In the genomic region with DNA sequence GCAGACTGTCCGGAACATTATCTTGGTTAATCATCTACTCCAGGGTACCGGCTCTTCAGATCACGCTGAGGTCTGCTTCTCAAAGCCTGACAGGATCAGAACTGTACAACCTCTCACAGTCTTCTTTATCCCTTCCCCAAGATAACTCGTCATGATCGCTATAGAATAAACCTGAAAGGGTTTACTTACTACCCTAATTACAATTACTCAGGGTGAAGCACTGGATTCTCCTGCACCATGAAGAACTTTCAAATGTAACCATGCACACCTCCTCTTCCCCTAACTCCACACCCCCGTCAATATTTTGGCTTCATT, we compare ENCODE assay signal across 15 cellular contexts. TPM values are rescaled to one million over a fixed set of nuclear protein-coding genes. Genes with fewer than 3 reads are reported as not detected.
DNase-seq lines count a peak whose midpoint lies in the region; ATAC-seq, FAIRE-seq and TF ChIP-seq lines count a peak whose summit lies in the region.
"Had no signal": no experiment of that assay in that cellular context is flagged by ENCODE, and none has a peak within 500 bp of the region (broad histone marks: within the 10 kb centered on the region; RNA-seq: fewer than 3 reads in every experiment).

No MANE protein-coding gene starts in this region.

- no peaks in the 10 kb centered on the region for H3K27me3 Mint-ChIP-seq in CD8-positive, alpha-beta memory T cell

- no peak overlapping the region for H3K4me3 ChIP-seq in CD8-positive, alpha-beta memory T cell (ENCODE audit: low read length)
- H3K4me3 ChIP-seq in K562 (no peak overlapping the region), prostate gland (no peak overlapping the region)
- H3K4me3 ChIP-seq: tibial nerve had no signal

- peaks cover 5% of the 10 kb centered on the region for H4K20me1 ChIP-seq in K562 (replicated peaks; ENCODE audit: control insufficient read depth, insufficient read depth, low read length)

- no peak for TF ChIP-seq EP300 in K562 (IDR thresholded peaks at IDR 0.05; ENCODE audit: low read length)

- H3K27ac ChIP-seq in CD8-positive, alpha-beta memory T cell (ENCODE audit: low read depth, low read length), result no peak overlapping the region
- H3K27ac ChIP-seq in K562 (ENCODE audit: extremely low read depth, low read depth, low read length) (no peak overlapping the region), prostate gland (peak overlapping the region; percentile 1 to 48)

- H3K36me3 ChIP-seq in CD8-positive, alpha-beta memory T cell (ENCODE audit: insufficient read depth, low read length), result no peaks in the 10 kb centered on the region
- H3K36me3 ChIP-seq in K562 (ENCODE audit: control insufficient read depth, insufficient read depth, low read length) (no peaks in the 10 kb centered on the region; the same call in 2 of the 3 replicates), prostate gland (no peaks in the 10 kb centered on the region)
- H3K36me3 ChIP-seq: tibial nerve had no signal

- H3K27me3 ChIP-seq in CD8-positive, alpha-beta memory T cell (ENCODE audit: insufficient read depth, low read length, poor library complexity, severe bottlenecking), result no peaks in the 10 kb centered on the region
- H3K27me3 ChIP-seq in K562 (ENCODE audit: control insufficient read depth in 2 of 2, insufficient read depth in 2 of 2, low read length in 2 of 2) (no peaks in the 10 kb centered on the region), prostate gland (replicated peaks; ENCODE audit: insufficient read depth) (no peaks in the 10 kb centered on the region)
- H3K27me3 ChIP-seq: tibial nerve had no signal

- H3K4me1 Mint-ChIP-seq in CD8-positive, alpha-beta memory T cell, result peaks cover 64 to 85% (median 78%) of the 10 kb centered on the region in 3 donors

- ATAC-seq in K562 (peak; percentile 61), GM18505 (IDR thresholded peaks at IDR 0.05; ENCODE audit: unreplicated experiment) (no peak)

- no peak for DNase-seq in CD8-positive, alpha-beta memory T cell
- DNase-seq in K562 (ENCODE audit: extremely low read depth in 1 of 4, low spot score in 3 of 4) (peak in 1 of 4 experiments; percentile 18), left kidney (ENCODE audit: low read depth, low spot score) (peak; percentile 65), prostate gland (ENCODE audit: low spot score) (no peak), pons (ENCODE audit: low spot score) (no peak), epidermal melanocyte (ENCODE audit: insufficient read length, low spot score) (no peak), NCI-H128 (lab: John Stamatoyannopoulos, UW; ENCODE audit: unreplicated experiment) (no peak)
- DNase-seq: activated CD8-positive, alpha-beta memory T cell treated with anti-CD3 and anti-CD28 coated beads, Interleukin-2, amount 50 U/mL, for 4 hours; activated naive CD4-positive, alpha-beta T cell; dermis blood vessel endothelial cell; NCI-H187 treated with DMSO at 0.1 percent for 48 hours; NCI-H774 had no signal

- H3K36me3 Mint-ChIP-seq in CD8-positive, alpha-beta memory T cell, result peaks cover 0 to 5% (median 2%) of the 10 kb centered on the region in 3 donors

- WGBS in K562 (ENCODE audit: insufficient coverage, low coverage, missing lambda C conversion rate), result 11% methylated on average over 6 of the region's 6 CpGs
- whole genome bisulfite sequencing in prostate gland, result 7% methylated on average over 6 of the region's 6 CpGs

- H3K27ac Mint-ChIP-seq in CD8-positive, alpha-beta memory T cell, result peak overlapping the region in 5 of 8 donors; percentile 1 to 76 (median 16)
- H3K27ac Mint-ChIP-seq: T-helper 1 cell treated with Interleukin-12 subunit alpha and Interleukin-12 subunit beta and Interleukin-4 antibody, amounts not matched to agents 30 μg/mL and 1 μg/mL, for 36 hours had no signal

- CTCF ChIA-PET in CD8-positive, alpha-beta memory T cell (lab: Charles Lee), result no interaction called here
- CTCF ChIA-PET in K562 (lab: Yijun Ruan, JAX; ENCODE audit: low intra/inter-chr PET ratio), result interaction anchor here (0.6 kb wide), 1 partner anchor 24 kb away, joined by 4 read pairs; no protein-coding TSS in a partner anchor

- no peak overlapping the region for H2AFZ ChIP-seq in K562 (ENCODE audit: low read depth, low read length)

- no peaks in the 10 kb centered on the region for H3K9me3 Mint-ChIP-seq in CD8-positive, alpha-beta memory T cell
- H3K9me3 Mint-ChIP-seq: T-helper 1 cell treated with Interleukin-12 subunit alpha and Interleukin-12 subunit beta and Interleukin-4 antibody, amounts not matched to agents 30 μg/mL and 1 μg/mL, for 36 hours had no signal

- H3K4me1 ChIP-seq in CD8-positive, alpha-beta memory T cell (ENCODE audit: insufficient read depth, low read length), result peaks cover 14% of the 10 kb centered on the region
- H3K4me1 ChIP-seq in K562 (replicated peaks in 1 of 2; ENCODE audit: control insufficient read depth in 2 of 2, insufficient read depth in 2 of 2, low read length in 2 of 2) (no peaks in the 10 kb centered on the region; a peak in 1 of 5 replicates), prostate gland (replicated peaks) (peaks cover 4% of the 10 kb centered on the region)

- FAIRE-seq in K562 (lab: Jason Lieb, UNC), result no peak

- no TSS peak for BruUV-seq in K562 (replicated peaks; lab: Mats Ljungman, UMichigan)

- H3K9me1 ChIP-seq in K562 (ENCODE audit: control insufficient read depth, insufficient read depth, low read length), result peaks cover 4% of the 10 kb centered on the region

- no peak overlapping the region; the same call in 1 of the 2 replicates for H3K4me2 ChIP-seq in K562 (ENCODE audit: insufficient read depth, low read length)

- TF ChIP-seq POLR2A in K562 (conservative IDR thresholded peaks at IDR 0.05), result no peak
- no peak for TF ChIP-seq POLR2A in prostate gland (IDR thresholded peaks at IDR 0.05)
- TF ChIP-seq POLR2A in GM18505 (IDR thresholded peaks at IDR 0.05; ENCODE audit: borderline replicate concordance, extremely low read depth, insufficient read depth, insufficient read length), result no peak

- H3K9me3 ChIP-seq in CD8-positive, alpha-beta memory T cell (ENCODE audit: low read length), result no peaks in the 10 kb centered on the region
- no peaks in the 10 kb centered on the region for H3K9me3 ChIP-seq in K562 (replicated peaks; ENCODE audit: control insufficient read depth, insufficient read depth, low read depth, low read length)
- H3K9me3 ChIP-seq in prostate gland, result no peaks in the 10 kb centered on the region
- H3K9me3 ChIP-seq: tibial nerve had no signal

- POLR2A ChIA-PET in CD8-positive, alpha-beta memory T cell (lab: Charles Lee), result no interaction called here
- POLR2A ChIA-PET in K562 (lab: Yijun Ruan, JAX), result interaction anchor here (0.6 kb wide), 1 partner anchor 13 kb away, joined by 3 read pairs; no protein-coding TSS in a partner anchor

- intact Hi-C loops in K562 (cut with micrococcal nuclease), result no loop called here
- intact Hi-C loops in prostate gland (cut with DNase I), result no loop called here

- TF ChIP-seq RAD21 in K562 (CRISPR knock-in tag; conservative IDR thresholded peaks at IDR 0.05 in 1 of 2, IDR thresholded peaks at IDR 0.05 in 1 of 2), result no peak

- no peak for TF ChIP-seq CTCF in K562 (IDR thresholded peaks at IDR 0.05 in 2 of 3, conservative IDR thresholded peaks at IDR 0.05 in 1 of 3; ENCODE audit: insufficient read depth in 2 of 3, low read depth in 1 of 3, low read length in 3 of 3)
- TF ChIP-seq CTCF in prostate gland (IDR thresholded peaks at IDR 0.05), result no peak

- no peak overlapping the region for H3K9ac ChIP-seq in K562 (ENCODE audit: insufficient read depth in 1 of 2, low read depth in 2 of 2, low read length in 2 of 2)

- in situ Hi-C loops in K562 (cut with MboI), result no loop called here

- H3K79me2 ChIP-seq in K562 (ENCODE audit: control insufficient read depth, insufficient read depth, low read length), result 0 out of 3 replicates have a peak, but pooled peaks cover 4% of the 10 kb centered on the region

- H3K4me3 Mint-ChIP-seq in CD8-positive, alpha-beta memory T cell, result no peak overlapping the region
- H3K4me3 Mint-ChIP-seq: T-helper 1 cell treated with Interleukin-12 subunit alpha and Interleukin-12 subunit beta and Interleukin-4 antibody, amounts not matched to agents 30 μg/mL and 1 μg/mL, for 36 hours had no signal

TF ChIP-seq in K562, 482 proteins besides CTCF, POLR2A, EP300 and RAD21:
- TF ChIP-seq NONO (IDR thresholded peaks at IDR 0.05; ENCODE audit: low read depth in 2 of 2, low read length in 1 of 2), result no peak
- TF ChIP-seq, protein P1, sequence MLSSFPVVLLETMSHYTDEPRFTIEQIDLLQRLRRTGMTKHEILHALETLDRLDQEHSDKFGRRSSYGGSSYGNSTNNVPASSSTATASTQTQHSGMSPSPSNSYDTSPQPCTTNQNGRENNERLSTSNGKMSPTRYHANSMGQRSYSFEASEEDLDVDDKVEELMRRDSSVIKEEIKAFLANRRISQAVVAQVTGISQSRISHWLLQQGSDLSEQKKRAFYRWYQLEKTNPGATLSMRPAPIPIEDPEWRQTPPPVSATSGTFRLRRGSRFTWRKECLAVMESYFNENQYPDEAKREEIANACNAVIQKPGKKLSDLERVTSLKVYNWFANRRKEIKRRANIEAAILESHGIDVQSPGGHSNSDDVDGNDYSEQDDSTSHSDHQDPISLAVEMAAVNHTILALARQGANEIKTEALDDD (IDR thresholded peaks at IDR 0.05), result peak; percentile 8; the same call in 1 of the 2 replicates

RNA-seq across cellular contexts. Expression of a gene that starts 58.0 kb away (rescaled TPM):
- 10 to 100 TPM; 28.8 to 29.9 TPM for total RNA-seq in CD8-positive, alpha-beta memory T cell
- 78.5 TPM for polyA plus RNA-seq in CD8-positive, alpha-beta memory T cell
- 43.1 and 60.3 TPM in 2 replicates for total RNA-seq in K562 (2011; cell fraction: chromatin; rRNA removed; ENCODE audit: low replicate concordance)
- total RNA-seq in K562 (2011; cell fraction: nucleolus; rRNA removed), result 42.9 and 43.6 TPM in 2 replicates
- 48.7 and 58.8 TPM in 2 replicates for total RNA-seq in K562 (2011; cell fraction: nucleoplasm; rRNA removed)
- total RNA-seq in K562 (2014; rRNA removed), result 13.8 and 14.1 TPM in 2 replicates
- total RNA-seq in K562 (2014; rRNA removed; fragmentation: Illumina TruSeq; extraction: Trizol), result 15.1 and 15.6 TPM in 2 replicates
- 15.3 and 16.4 TPM in 2 replicates for total RNA-seq in K562 (2015; rRNA removed; fragmentation: Illumina TruSeq; extraction: Trizol)
- total RNA-seq in K562 (2021), result 18.6 and 19.9 TPM in 2 replicates
- polyA plus RNA-seq in K562 (2011; rRNA removed), result 14.8 and 16.9 TPM in 2 replicates
- 12.3 and 15.5 TPM in 2 replicates for polyA plus RNA-seq in K562 (2011; cell fraction: cytosol; rRNA removed)
- polyA plus RNA-seq in K562 (2011; cell fraction: nucleus; rRNA removed), result 13.4 and 16.7 TPM in 2 replicates
- polyA plus RNA-seq in K562 (2012), result 13.6 and 14.0 TPM in 2 replicates
- 22.9 and 32.4 TPM in 2 replicates for polyA plus RNA-seq in K562 (2014; fragmentation: Illumina TruSeq; extraction: Trizol)
- polyA plus RNA-seq in K562 (2014; fragmentation: Nextera tagmentation; extraction: Ambion mirVana), result 1 to 10 TPM; 3.6 to 4.3 TPM
- polyA plus RNA-seq in K562 (2014; rRNA removed), result 7.5 and 9.1 TPM in 2 replicates
- polyA minus RNA-seq in K562 (2011; rRNA and poly(A)+ RNA removed), result 42.2 and 54.3 TPM in 2 replicates
- polyA minus RNA-seq in K562 (2011; cell fraction: cytosol; rRNA and poly(A)+ RNA removed), result 20.2 and 22.8 TPM in 2 replicates
- 18.8 and 26.4 TPM in 2 replicates for polyA minus RNA-seq in K562 (2011; cell fraction: nucleus; rRNA and poly(A)+ RNA removed)
- total RNA-seq in prostate gland, result 10 to 100 TPM; 26.4 to 51.7 TPM

Comparison
In these comparisons a context has a peak if more than half of its experiments do, and no peak if none do; other contexts are left out.
1. H3K27ac ChIP-seq: peak in prostate gland (2 of 2); none in CD8-positive, alpha-beta memory T cell (single experiment) and K562 (single experiment).